11 cellular contexts compared by ENCODE assay signal in the genomic region with DNA sequence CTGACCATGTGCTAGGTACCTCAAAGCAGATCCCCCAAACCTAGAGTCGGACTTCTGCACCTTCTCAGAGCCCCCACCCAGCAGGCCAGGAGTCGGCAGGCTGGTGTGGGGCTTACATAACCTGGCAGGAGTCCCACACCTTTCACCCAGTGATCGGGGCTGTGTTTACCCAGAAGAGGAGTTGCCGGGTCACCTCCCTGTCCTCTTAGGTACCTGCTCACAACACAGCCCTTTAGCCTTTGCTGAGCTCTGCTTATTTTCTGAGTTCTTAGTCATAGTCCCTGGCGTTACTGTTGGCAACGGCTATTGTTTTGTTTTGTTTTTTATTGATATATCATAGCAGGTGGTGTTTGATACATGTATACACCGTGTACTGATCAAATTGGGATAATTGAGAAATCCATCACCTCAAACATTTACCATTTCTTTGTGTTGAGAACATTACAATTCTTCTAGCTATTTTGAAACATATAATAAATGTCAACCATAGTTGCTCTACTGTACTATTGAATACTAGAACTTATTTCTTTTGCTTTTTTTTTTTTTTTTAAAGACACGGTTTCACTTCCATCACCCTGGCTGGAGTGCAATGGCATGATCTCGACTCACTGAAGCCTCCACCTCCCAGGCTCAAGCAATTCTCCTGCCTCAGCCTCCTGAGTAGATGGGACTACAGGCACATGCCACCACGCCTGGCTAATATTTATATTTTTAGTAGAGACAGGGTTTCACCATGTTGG. TPM values are rescaled to one million over a fixed set of nuclear protein-coding genes. Genes with fewer than 3 reads are reported as not detected.
A peak's percentile ranks its signal among the peaks of the same experiment; 100 is the strongest.
DNase-seq lines count a peak whose midpoint lies in the region; ATAC-seq and TF ChIP-seq lines count a peak whose summit lies in the region.
"Had no signal": no experiment of that assay in that cellular context is flagged by ENCODE, and none has a peak within 500 bp of the region (broad histone marks: within the 10 kb centered on the region; RNA-seq: fewer than 3 reads in every experiment).

No MANE protein-coding gene starts in this region.

- H3K9me3 Mint-ChIP-seq in activated CD8-positive, alpha-beta memory T cell treated with anti-CD3 and anti-CD28 coated beads, Interleukin-2, amount 10 ng/mL, durations not matched to agents 7 days and 5 days (ENCODE audit: low read depth): no peaks in the 10 kb centered on the region
- H3K9me3 Mint-ChIP-seq: HFFc6 had no signal

- no peaks in the 10 kb centered on the region for H4K20me1 ChIP-seq in OCI-LY3 (ENCODE audit: insufficient read depth, low read length)

- no peaks in the 10 kb centered on the region for H3K9me3 ChIP-seq in OCI-LY3 (ENCODE audit: insufficient read depth, low read length)
- H3K9me3 ChIP-seq in heart right ventricle: no peaks in the 10 kb centered on the region
- H3K9me3 ChIP-seq in stomach: no peaks in the 10 kb centered on the region
- H3K9me3 ChIP-seq in WERI-Rb-1 (ENCODE audit: severe bottlenecking): peaks cover 7% of the 10 kb centered on the region
- H3K9me3 ChIP-seq: BE2C had no signal

- H3K27ac ChIP-seq in OCI-LY3 (ENCODE audit: low read length) (no peak overlapping the region), heart right ventricle (peak overlapping the region in 3 of 10 donors; percentile 9 to 28 (median 22)), stomach (peak overlapping the region in 3 of 5 donors; percentile 69 to 70 (median 70)), WERI-Rb-1 (no peak overlapping the region)

- no peak for TF ChIP-seq CTCF in OCI-LY3 (IDR thresholded peaks at IDR 0.05; ENCODE audit: low read depth, low read length)
- no peak for TF ChIP-seq CTCF in heart right ventricle (IDR thresholded peaks at IDR 0.05)
- no peak for TF ChIP-seq CTCF in stomach (IDR thresholded peaks at IDR 0.05)
- TF ChIP-seq CTCF in WERI-Rb-1 (IDR thresholded peaks at IDR 0.05; ENCODE audit: low read depth, low read length): no peak

- H3K4me3 ChIP-seq in OCI-LY3 (ENCODE audit: low read length): no peak overlapping the region
- no peak overlapping the region for H3K4me3 ChIP-seq in heart right ventricle
- H3K4me3 ChIP-seq in stomach: no peak overlapping the region
- H3K4me3 ChIP-seq in WERI-Rb-1 (ENCODE audit: low read depth, low read length): no peak overlapping the region

- TF ChIP-seq EP300 in stomach (IDR thresholded peaks at IDR 0.05): no peak

- peak; percentile 12 for ATAC-seq in activated CD8-positive, alpha-beta memory T cell treated with anti-CD3 and anti-CD28 coated beads, Interleukin-2, amount 10 ng/mL, durations not matched to agents 7 days and 5 days
- peak in 7 of 8 donors; percentile 12 to 64 (median 56) for ATAC-seq in heart right ventricle

- CTCF ChIA-PET in activated CD8-positive, alpha-beta memory T cell treated with anti-CD3 and anti-CD28 coated beads, Interleukin-2, amount 10 ng/mL, durations not matched to agents 7 days and 5 days (lab: Charles Lee): interaction anchor here (2.3 to 2.6 kb wide), 2 partner anchors 36 to 44 kb away, joined by 8 read pairs; no protein-coding TSS in a partner anchor

- no peak overlapping the region for H3K4me2 ChIP-seq in OCI-LY3 (ENCODE audit: low read length)

- H2AFZ ChIP-seq in OCI-LY3 (ENCODE audit: low read depth, low read length): peak overlapping the region; percentile 53; the same call in 1 of the 2 replicates

- no peaks in the 10 kb centered on the region for H3K79me2 ChIP-seq in OCI-LY3 (ENCODE audit: low read length)

- peaks cover 12% of the 10 kb centered on the region for H3K4me1 ChIP-seq in OCI-LY3 (ENCODE audit: low read length)
- H3K4me1 ChIP-seq in heart right ventricle: peaks cover 0 to 16% (median 4%) of the 10 kb centered on the region in 9 donors
- H3K4me1 ChIP-seq in stomach: peaks cover 0 to 15% (median 8%) of the 10 kb centered on the region in 4 donors
- H3K4me1 ChIP-seq: BE2C had no signal

- no peak overlapping the region for H3K27ac Mint-ChIP-seq in activated CD8-positive, alpha-beta memory T cell treated with anti-CD3 and anti-CD28 coated beads, Interleukin-2, amount 10 ng/mL, durations not matched to agents 7 days and 5 days
- H3K27ac Mint-ChIP-seq: HFFc6 had no signal

- H3K36me3 ChIP-seq in OCI-LY3 (replicated peaks; ENCODE audit: low read depth, low read length) (no peaks in the 10 kb centered on the region), heart right ventricle (no peaks in the 10 kb centered on the region), stomach (no peaks in the 10 kb centered on the region), WERI-Rb-1 (no peaks in the 10 kb centered on the region)
- H3K36me3 ChIP-seq: BE2C had no signal

- no peak overlapping the region for H3K9ac ChIP-seq in OCI-LY3 (ENCODE audit: low read length)

- no peak for DNase-seq in activated CD8-positive, alpha-beta memory T cell treated with anti-CD3 and anti-CD28 coated beads, Interleukin-2, amount 10 ng/mL, durations not matched to agents 7 days and 5 days
- DNase-seq in activated CD8-positive, alpha-beta memory T cell treated with anti-CD3 and anti-CD28 coated beads, Interleukin-2, amount 50 U/mL, for 4 hours: no peak
- DNase-seq in heart right ventricle (peak in 1 of 2 donors; percentile 34), stomach (peak; percentile 70), OCI-M1 (lab: John Stamatoyannopoulos, UW) (no peak), WERI-Rb-1 (no peak), C1 segment of cervical spinal cord (lab: John Stamatoyannopoulos, UW) (no peak)
- DNase-seq: BE2C, HFFc6, retina had no signal

- TF ChIP-seq POLR2A in stomach (IDR thresholded peaks at IDR 0.05): no peak

- intact Hi-C loops in heart right ventricle (cut with DNase I) (no loop called here), stomach (cut with DNase I; ENCODE audit: low total_unique reads) (no loop called here)

- H3K27me3 Mint-ChIP-seq in activated CD8-positive, alpha-beta memory T cell treated with anti-CD3 and anti-CD28 coated beads, Interleukin-2, amount 10 ng/mL, durations not matched to agents 7 days and 5 days: no peaks in the 10 kb centered on the region

- H3K27me3 ChIP-seq in OCI-LY3 (ENCODE audit: low read depth, low read length) (no peaks in the 10 kb centered on the region), heart right ventricle (no peaks in the 10 kb centered on the region), stomach (no peaks in the 10 kb centered on the region), WERI-Rb-1 (ENCODE audit: insufficient read depth, low read depth, severe bottlenecking) (no peaks in the 10 kb centered on the region)
- H3K27me3 ChIP-seq: BE2C had no signal

- no peaks in the 10 kb centered on the region for H3K4me1 Mint-ChIP-seq in activated CD8-positive, alpha-beta memory T cell treated with anti-CD3 and anti-CD28 coated beads, Interleukin-2, amount 10 ng/mL, durations not matched to agents 7 days and 5 days

- no peaks in the 10 kb centered on the region for H3K36me3 Mint-ChIP-seq in activated CD8-positive, alpha-beta memory T cell treated with anti-CD3 and anti-CD28 coated beads, Interleukin-2, amount 10 ng/mL, durations not matched to agents 7 days and 5 days

- WGBS in heart right ventricle, 2 donors: 66 to 71% methylated on average over 10 of the region's 10 CpGs
- 41 to 56% (median 50%) methylated on average over 10 of the region's 10 CpGs for WGBS in stomach, 5 donors

- no peak overlapping the region for H3K4me3 Mint-ChIP-seq in activated CD8-positive, alpha-beta memory T cell treated with anti-CD3 and anti-CD28 coated beads, Interleukin-2, amount 10 ng/mL, durations not matched to agents 7 days and 5 days
- H3K4me3 Mint-ChIP-seq: HFFc6 had no signal

RNA-seq across cellular contexts. Expression of gene EEIG1, which starts 10.4 kb away (rescaled TPM):
- 100 to 1,000 TPM in 1 of 2 experiments, 10 to 100 TPM in 1; 60.8 to 116 TPM for total RNA-seq in activated CD8-positive, alpha-beta memory T cell treated with anti-CD3 and anti-CD28 coated beads, Interleukin-2, amount 10 ng/mL, durations not matched to agents 7 days and 5 days
- 10 to 100 TPM; 11.1 to 33.5 (median 25.1) TPM for total RNA-seq in heart right ventricle
- 10 to 100 TPM in 1 of 2 donors, 1 to 10 TPM in 1; 6.7 to 13.0 TPM for polyA plus RNA-seq in heart right ventricle
- total RNA-seq in stomach: 100 to 1,000 TPM in 2 of 5 donors, 10 to 100 TPM in 3; 26.3 to 406 (median 83.4) TPM
- polyA plus RNA-seq in stomach: 100 to 1,000 TPM in 1 of 3 donors, 10 to 100 TPM in 2; 24.4 to 118 (median 38.5) TPM

RNA-seq across cellular contexts. Expression of gene DPM2, which starts 53.5 kb away (rescaled TPM):
- total RNA-seq in activated CD8-positive, alpha-beta memory T cell treated with anti-CD3 and anti-CD28 coated beads, Interleukin-2, amount 10 ng/mL, durations not matched to agents 7 days and 5 days: 10 to 100 TPM; 51.4 to 53.5 TPM
- 10 to 100 TPM in 8 of 10 donors, 1 to 10 TPM in 2; 7.2 to 15.4 (median 12.3) TPM for total RNA-seq in heart right ventricle
- 10 to 100 TPM; 16.7 to 31.1 TPM for polyA plus RNA-seq in heart right ventricle
- total RNA-seq in stomach: 10 to 100 TPM in 4 of 5 donors, 1 to 10 TPM in 1; 1.7 to 98.2 (median 55.4) TPM
- 10 to 100 TPM; 27.0 to 38.0 (median 32.5) TPM for polyA plus RNA-seq in stomach

Comparison
In these comparisons a context has a peak if more than half of its experiments do, and no peak if none do; other contexts are left out.
1. H3K27ac ChIP-seq: peak in stomach (3 of 5); none in OCI-LY3 (single experiment) and WERI-Rb-1 (single experiment).